In genomic region chr16:88705076-88705684, GRCh38 we compare ENCODE assay signal across 6 cellular contexts. TPM values are rescaled to one million over a fixed set of nuclear protein-coding genes. Genes with fewer than 3 reads are reported as not detected.
DNase-seq lines count a peak whose midpoint lies in the region; ATAC-seq and TF ChIP-seq lines count a peak whose summit lies in the region.

No MANE protein-coding gene starts in this region.

- CTCF ChIA-PET in MCF 10A (lab: Yijun Ruan, JAX) = interaction anchor here (0.5 to 1.3 kb wide), 3 partner anchors 32 to 1391 kb away, joined by 3 read pairs; no protein-coding TSS in a partner anchor

- no peak overlapping the region for H3K27ac Mint-ChIP-seq in MCF 10A (ENCODE audit: low read depth, unreplicated experiment)
- no peak overlapping the region for H3K27ac Mint-ChIP-seq in neural crest cell (ENCODE audit: unreplicated experiment)

- ATAC-seq in GM18867 (IDR thresholded peaks at IDR 0.05; ENCODE audit: unreplicated experiment) = no peak

- H3K9me3 Mint-ChIP-seq in MCF 10A (ENCODE audit: unreplicated experiment) = no peaks in the 10 kb centered on the region
- H3K9me3 Mint-ChIP-seq in neural crest cell = no peaks in the 10 kb centered on the region

- peak overlapping the region; percentile 75 for H3K4me3 Mint-ChIP-seq in MCF 10A (ENCODE audit: unreplicated experiment)
- H3K4me3 Mint-ChIP-seq in neural crest cell = peak overlapping the region; percentile 92

- H3K4me1 Mint-ChIP-seq in MCF 10A (ENCODE audit: insufficient read depth, unreplicated experiment) (peaks cover 14% of the 10 kb centered on the region), neural crest cell (peaks cover 18% of the 10 kb centered on the region)

- POLR2A ChIA-PET in MCF 10A (lab: Yijun Ruan, JAX) = interaction anchor here (0.6 to 2.6 kb wide), 8 partner anchors 9 to 1212 kb away, joined by 3 to 12 read pairs (median 4); partner anchors contain the start of gene ZC3H18

- H3K27me3 Mint-ChIP-seq in MCF 10A (ENCODE audit: insufficient read depth, unreplicated experiment) = no peaks in the 10 kb centered on the region
- no peaks in the 10 kb centered on the region for H3K27me3 Mint-ChIP-seq in neural crest cell (ENCODE audit: low read depth)

- H3K36me3 Mint-ChIP-seq in MCF 10A (ENCODE audit: insufficient read depth, unreplicated experiment) (peaks cover 9% of the 10 kb centered on the region), neural crest cell (ENCODE audit: low read depth) (no peaks in the 10 kb centered on the region)

- intact Hi-C loops in MCF 10A (cut with micrococcal nuclease) = no loop called here

- BruUV-seq in MCF 10A (replicated peaks; lab: Mats Ljungman, UMichigan) = TSS peak; percentile 42

- DNase-seq in activated T-cell treated with anti-CD3 and anti-CD28 coated beads, Interleukin-2, amount 50 U/mL, for 1 hour = peak; percentile 63
- no peak for DNase-seq in activated T-cell treated with anti-CD3 and anti-CD28 coated beads for 4 hours
- DNase-seq in MCF 10A (ENCODE audit: unreplicated experiment) = no peak
- DNase-seq in neural crest cell (ENCODE audit: low read depth, low spot score) = no peak
- DNase-seq in NCI-H524 treated with DMSO at 0.1 percent for 48 hours (lab: John Stamatoyannopoulos, UW) = no peak

- no peak for TF ChIP-seq CTCF in MCF 10A (IDR thresholded peaks at IDR 0.05; ENCODE audit: unreplicated experiment)
- TF ChIP-seq CTCF in neural crest cell (conservative IDR thresholded peaks at IDR 0.05) = no peak

RNA-seq across cellular contexts. Expression of gene RNF166, which starts 1.0 kb away (rescaled TPM):
- 17.5 and 18.5 TPM in 2 replicates for total RNA-seq in MCF 10A (2022)
- 30.7 and 31.3 TPM in 2 replicates for total RNA-seq in neural crest cell

RNA-seq across cellular contexts. Expression of gene CTU2, which starts 1.1 kb away (rescaled TPM):
- total RNA-seq in MCF 10A (2022) (26.9 and 40.8 TPM in 2 replicates), neural crest cell (27.4 and 32.1 TPM in 2 replicates)

RNA-seq across cellular contexts. Expression of gene SNAI3, which starts 18.9 kb away (rescaled TPM):
- total RNA-seq in MCF 10A (2022) (not detected in 2 replicates), neural crest cell (not detected in 2 replicates)

RNA-seq across cellular contexts. Expression of gene MVD, which starts 42.3 kb away (rescaled TPM):
- total RNA-seq in MCF 10A (2022) (30.3 and 32.4 TPM in 2 replicates), neural crest cell (171 and 196 TPM in 2 replicates)

RNA-seq across cellular contexts. Expression of gene CYBA, which starts 54.3 kb away (rescaled TPM):
- total RNA-seq in MCF 10A (2022) = 0.54 and 0.84 TPM in 2 replicates
- total RNA-seq in neural crest cell = 22.0 and 22.3 TPM in 2 replicates
